Comparison of ENCODE assay signal across 8 cellular contexts in genomic region chr14:76929927-76930326, GRCh38.
A peak's percentile ranks its signal among the peaks of the same experiment; 100 is the strongest.
DNase-seq lines count a peak whose midpoint lies in the region; ATAC-seq and TF ChIP-seq lines count a peak whose summit lies in the region.

No MANE protein-coding gene starts in this region.

- no peaks in the 10 kb centered on the region for H3K36me3 Mint-ChIP-seq in T-helper 17 cell (ENCODE audit: low read depth)
- peaks cover 8% of the 10 kb centered on the region for H3K36me3 Mint-ChIP-seq in central memory CD8-positive, alpha-beta T cell (ENCODE audit: insufficient read depth)

- H3K4me1 ChIP-seq in KMS-11 (ENCODE audit: low read depth, poor library complexity, severe bottlenecking) = peaks cover 49% of the 10 kb centered on the region
- peaks cover 14% of the 10 kb centered on the region for H3K4me1 ChIP-seq in smooth muscle cell (ENCODE audit: low read depth)

- no peaks in the 10 kb centered on the region for H4K20me1 ChIP-seq in KMS-11 (ENCODE audit: insufficient read depth)
- H4K20me1 ChIP-seq in smooth muscle cell (ENCODE audit: low read depth) = no peaks in the 10 kb centered on the region

- H3K4me2 ChIP-seq in KMS-11 (peak overlapping the region; percentile 93), smooth muscle cell (peak overlapping the region; percentile 68)

- H3K27me3 ChIP-seq in KMS-11 (ENCODE audit: insufficient read depth, low read depth) (no peaks in the 10 kb centered on the region), smooth muscle cell (ENCODE audit: low read depth) (no peaks in the 10 kb centered on the region)

- H3K36me3 ChIP-seq in KMS-11 (ENCODE audit: insufficient read depth) (no peaks in the 10 kb centered on the region), smooth muscle cell (ENCODE audit: low read depth) (no peaks in the 10 kb centered on the region)

- H3K9me3 Mint-ChIP-seq in central memory CD8-positive, alpha-beta T cell = no peaks in the 10 kb centered on the region

- H3K4me1 Mint-ChIP-seq in T-helper 17 cell = peaks cover 58% of the 10 kb centered on the region
- peaks cover 62% of the 10 kb centered on the region for H3K4me1 Mint-ChIP-seq in central memory CD8-positive, alpha-beta T cell

- ATAC-seq in T-helper 17 cell = peak; percentile 75
- ATAC-seq in central memory CD8-positive, alpha-beta T cell (replicated peaks; ENCODE audit: extremely low read depth, poor library complexity, severe bottlenecking) = peak; percentile 69
- ATAC-seq in GM21786 (IDR thresholded peaks at IDR 0.05; ENCODE audit: unreplicated experiment) = no peak

- TF ChIP-seq CTCF in KMS-11 (conservative IDR thresholded peaks at IDR 0.05; ENCODE audit: low read depth, low read length) (no peak), smooth muscle cell (IDR thresholded peaks at IDR 0.05; ENCODE audit: borderline replicate concordance, insufficient read depth, poor library complexity, severe bottlenecking) (no peak)

- H3K4me3 Mint-ChIP-seq in T-helper 17 cell = peak overlapping the region; percentile 81
- H3K4me3 Mint-ChIP-seq in central memory CD8-positive, alpha-beta T cell = peak overlapping the region; percentile 59

- H3K4me3 ChIP-seq in KMS-11 (IDR thresholded peaks at IDR 0.05; ENCODE audit: insufficient read depth, low read depth, low read length) = no peak overlapping the region
- H3K4me3 ChIP-seq in smooth muscle cell = no peak overlapping the region

- H3K9me3 ChIP-seq in T-helper 17 cell (ENCODE audit: control insufficient read depth, low read length, poor library complexity, severe bottlenecking) = no peaks in the 10 kb centered on the region
- no peaks in the 10 kb centered on the region for H3K9me3 ChIP-seq in smooth muscle cell (replicated peaks; ENCODE audit: low read depth)

- H3K27me3 Mint-ChIP-seq in T-helper 17 cell = no peaks in the 10 kb centered on the region
- H3K27me3 Mint-ChIP-seq in central memory CD8-positive, alpha-beta T cell = no peaks in the 10 kb centered on the region

- no peaks in the 10 kb centered on the region for H3F3A ChIP-seq in smooth muscle cell (ENCODE audit: low read depth)

- peak overlapping the region; percentile 91 for H3K27ac Mint-ChIP-seq in T-helper 17 cell
- peak overlapping the region; percentile 90 for H3K27ac Mint-ChIP-seq in central memory CD8-positive, alpha-beta T cell (ENCODE audit: low read depth)

- DNase-seq in T-helper 17 cell (peak; percentile 29 to 63 (median 52)), smooth muscle cell (lab: John Stamatoyannopoulos, UW; ENCODE audit: unreplicated experiment) (no peak), NCI-H1105 (lab: John Stamatoyannopoulos, UW) (no peak), HK-2 (ENCODE audit: unreplicated experiment) (no peak), NCI-H526 treated with DMSO at 0.1 percent for 48 hours (lab: John Stamatoyannopoulos, UW) (no peak)
- peak; percentile 26 to 43 for DNase-seq in central memory CD8-positive, alpha-beta T cell (ENCODE audit: low spot score in 2 of 2)

- peak overlapping the region; percentile 29; the same call in 1 of the 2 replicates for H3K9ac ChIP-seq in KMS-11
- no peak overlapping the region for H3K9ac ChIP-seq in smooth muscle cell (ENCODE audit: low read depth)

- H2AFZ ChIP-seq in KMS-11 (ENCODE audit: low read depth) (peak overlapping the region; percentile 30; the same call in 1 of the 2 replicates), smooth muscle cell (ENCODE audit: low read depth) (peak overlapping the region; percentile 72)

- H3K79me2 ChIP-seq in KMS-11 (ENCODE audit: insufficient read depth, low read depth) (no peaks in the 10 kb centered on the region), smooth muscle cell (ENCODE audit: low read depth) (no peaks in the 10 kb centered on the region)

- 26% methylated on average over 8 of the region's 8 CpGs for WGBS in smooth muscle cell (ENCODE audit: low lambda C conversion rate)

- peak overlapping the region; percentile 69 for H3K27ac ChIP-seq in KMS-11
- peak overlapping the region; percentile 35 for H3K27ac ChIP-seq in smooth muscle cell (ENCODE audit: low read depth)

Comparison
In these comparisons a context has a peak if more than half of its experiments do, and no peak if none do; other contexts are left out.
1. DNase-seq: peak in T-helper 17 cell (3 of 3) and central memory CD8-positive, alpha-beta T cell (2 of 2); none in smooth muscle cell (single experiment), NCI-H1105 (single experiment), HK-2 (single experiment) and NCI-H526 treated with DMSO at 0.1 percent for 48 hours (single experiment).